ENCODE assay signal across 8 cellular contexts in genomic region chr1:40531381-40532061, GRCh38. TPM values are rescaled to one million over a fixed set of nuclear protein-coding genes. Genes with fewer than 3 reads are reported as not detected.
DNase-seq lines count a peak whose midpoint lies in the region; ATAC-seq and TF ChIP-seq lines count a peak whose summit lies in the region.

Gene ZNF684, plus strand, starts transcription at chr1:40531637. Its CDS starts 1,530 bp downstream, at chr1:40533167.

- no peak for TF ChIP-seq EP300 in upper lobe of left lung (IDR thresholded peaks at IDR 0.05)

- ATAC-seq in HG02763 (IDR thresholded peaks at IDR 0.05; ENCODE audit: unreplicated experiment) (peak; percentile 93), heart right ventricle (peak; percentile 98 to 100 (median 100)), upper lobe of left lung (ENCODE audit: low FRiP score in 2 of 2) (peak; percentile 99 to 100)

- intact Hi-C loops in heart right ventricle (cut with DNase I) (no loop called here), posterior cingulate gyrus (cut with DNase I) (no loop called here)

- TF ChIP-seq CTCF in GM12875 (IDR thresholded peaks at IDR 0.05; ENCODE audit: borderline replicate concordance, insufficient read depth, low read depth, low read length), result no peak
- TF ChIP-seq CTCF in heart right ventricle (IDR thresholded peaks at IDR 0.05), result no peak
- TF ChIP-seq CTCF in upper lobe of left lung (IDR thresholded peaks at IDR 0.05), result no peak

- DNase-seq in NCI-H1417 treated with DMSO at 0.1 percent for 48 hours (lab: John Stamatoyannopoulos, UW) (peak; percentile 58), SW 1271 (lab: John Stamatoyannopoulos, UW) (peak; percentile 78 to 92), adipocyte (ENCODE audit: low read depth) (peak; percentile 95), heart right ventricle (peak; percentile 77 to 91), posterior cingulate gyrus (peak; percentile 85 to 98 (median 91)), upper lobe of left lung (peak; percentile 81 to 94)

- H3K9me3 ChIP-seq in adipocyte (ENCODE audit: control insufficient read depth, low read length) (no peaks in the 10 kb centered on the region), heart right ventricle (peaks cover 0 to 1% (median 0%) of the 10 kb centered on the region in 11 donors), upper lobe of left lung (no peaks in the 10 kb centered on the region)

- peak within 1 kb of the TSS in 9 of 10 donors; percentile 72 to 89 (median 84) for H3K27ac ChIP-seq in heart right ventricle
- peak within 1 kb of the TSS; percentile 82 to 89 (median 83) for H3K27ac ChIP-seq in upper lobe of left lung

- peak in 1 of 4 donors; percentile 65 for TF ChIP-seq POLR2A in upper lobe of left lung (IDR thresholded peaks at IDR 0.05)

- H3K4me3 ChIP-seq in GM12875 (ENCODE audit: low read depth, low read length), result peak within 1 kb of the TSS; percentile 58
- peak within 1 kb of the TSS; percentile 95 for H3K4me3 ChIP-seq in adipocyte (ENCODE audit: low read length)
- peak within 1 kb of the TSS; percentile 43 to 77 (median 70) for H3K4me3 ChIP-seq in heart right ventricle
- H3K4me3 ChIP-seq in upper lobe of left lung, result peak within 1 kb of the TSS; percentile 46 to 68 (median 57)

- WGBS in heart right ventricle, 2 donors, result 0 to 1% methylated on average over 35 of the region's 35 CpGs
- 0 to 2% methylated on average over 13 to 33 of the region's 35 CpGs for WGBS in upper lobe of left lung, 2 donors

- H3K27me3 ChIP-seq in adipocyte (replicated peaks; ENCODE audit: control insufficient read depth, insufficient read depth, low read length) (no peaks in the 10 kb centered on the region), heart right ventricle (no peaks in the 10 kb centered on the region), upper lobe of left lung (no peaks in the 10 kb centered on the region)

- H3K4me1 ChIP-seq in adipocyte (ENCODE audit: control insufficient read depth, insufficient read depth, low read length), result peaks cover 15% of the 10 kb centered on the region
- H3K4me1 ChIP-seq in heart right ventricle, result peaks cover 0 to 23% (median 17%) of the 10 kb centered on the region in 9 donors
- peaks cover 14 to 20% (median 15%) of the 10 kb centered on the region in 4 donors for H3K4me1 ChIP-seq in upper lobe of left lung

- H3K36me3 ChIP-seq in adipocyte (ENCODE audit: control insufficient read depth, insufficient read depth, low read length, severe bottlenecking) (no peaks in the 10 kb centered on the region), heart right ventricle (peaks cover 0 to 22% (median 6%) of the 10 kb centered on the region in 9 donors), upper lobe of left lung (no peaks in the 10 kb centered on the region)

- H3K9ac ChIP-seq in adipocyte (ENCODE audit: low read length), result peak within 1 kb of the TSS; percentile 90

RNA-seq across cellular contexts. Expression of gene ZNF684, which starts in this region (rescaled TPM):
- total RNA-seq in heart right ventricle (10 to 100 TPM in 3 of 10 donors, 1 to 10 TPM in 7; 5.7 to 11.6 (median 8.6) TPM), upper lobe of left lung (1 to 10 TPM; 1.2 to 5.3 (median 3.5) TPM)
- 10 to 100 TPM in 1 of 2 donors, 1 to 10 TPM in 1; 5.1 to 10.4 TPM for polyA plus RNA-seq in heart right ventricle

Comparison
In these comparisons a context has a peak if more than half of its experiments do, and no peak if none do; other contexts are left out.
1. Peak in every context shown above with its lines: DNase-seq, ATAC-seq, H3K4me3 ChIP-seq and H3K27ac ChIP-seq.